ENCODE assay signal across 19 cellular contexts in genomic region chr7:78448915-78449314, GRCh38.
DNase-seq lines count a peak whose midpoint lies in the region; ATAC-seq, FAIRE-seq and TF ChIP-seq lines count a peak whose summit lies in the region.
"Had no signal": no experiment of that assay in that cellular context is flagged by ENCODE, and none has a peak within 500 bp of the region (broad histone marks: within the 10 kb centered on the region; RNA-seq: fewer than 3 reads in every experiment).

No MANE protein-coding gene starts in this region.

- in situ Hi-C loops in K562 (cut with MboI): no loop called here

- no peaks in the 10 kb centered on the region for H3K9me3 ChIP-seq in cardiac muscle cell (ENCODE audit: low read depth)
- H3K9me3 ChIP-seq in left ventricle myocardium inferior (replicated peaks): no peaks in the 10 kb centered on the region
- H3K9me3 ChIP-seq in K562 (replicated peaks; ENCODE audit: control insufficient read depth, insufficient read depth, low read depth, low read length): no peaks in the 10 kb centered on the region
- H3K9me3 ChIP-seq in trophoblast cell (ENCODE audit: insufficient read depth, low read depth, low read length): no peaks in the 10 kb centered on the region
- no peaks in the 10 kb centered on the region for H3K9me3 ChIP-seq in tibial nerve
- H3K9me3 ChIP-seq: A549, Caco-2, HAP-1 had no signal

- no peak for TF ChIP-seq RAD21 in K562 (CRISPR knock-in tag; conservative IDR thresholded peaks at IDR 0.05 in 1 of 2, IDR thresholded peaks at IDR 0.05 in 1 of 2)

- peak overlapping the region; percentile 53 for H3K27ac ChIP-seq in cardiac muscle cell
- no peak overlapping the region for H3K27ac ChIP-seq in left ventricle myocardium inferior (replicated peaks)
- H3K27ac ChIP-seq in K562 (ENCODE audit: extremely low read depth, low read depth, low read length): no peak overlapping the region
- no peak overlapping the region for H3K27ac ChIP-seq in trophoblast cell (ENCODE audit: low read depth, low read length)
- no peak overlapping the region for H3K27ac ChIP-seq in tibial nerve
- H3K27ac ChIP-seq: 22Rv1, A549, C4-2B had no signal

- no peaks in the 10 kb centered on the region for H3K27me3 ChIP-seq in cardiac muscle cell
- H3K27me3 ChIP-seq in left ventricle myocardium inferior (ENCODE audit: low read depth): no peaks in the 10 kb centered on the region
- H3K27me3 ChIP-seq in K562 (ENCODE audit: control insufficient read depth in 2 of 2, insufficient read depth in 2 of 2, low read length in 2 of 2): no peaks in the 10 kb centered on the region
- H3K27me3 ChIP-seq in trophoblast cell (ENCODE audit: insufficient read depth, low read length): no peaks in the 10 kb centered on the region
- no peaks in the 10 kb centered on the region for H3K27me3 ChIP-seq in tibial nerve

- no peak overlapping the region for H2BK12ac ChIP-seq in trophoblast cell (ENCODE audit: low read length)

- no peak overlapping the region for H3K4me3 ChIP-seq in cardiac muscle cell
- no peak overlapping the region for H3K4me3 ChIP-seq in left ventricle myocardium inferior
- H3K4me3 ChIP-seq in K562: no peak overlapping the region
- H3K4me3 ChIP-seq in trophoblast cell (ENCODE audit: low read depth, low read length): no peak overlapping the region
- no peak overlapping the region for H3K4me3 ChIP-seq in tibial nerve
- H3K4me3 ChIP-seq: A549, GM12878, HAP-1 had no signal

- H4K20me1 ChIP-seq in K562 (replicated peaks; ENCODE audit: control insufficient read depth, insufficient read depth, low read length): no peaks in the 10 kb centered on the region

- no peaks in the 10 kb centered on the region for H3K27me3 Mint-ChIP-seq in activated naive CD4-positive, alpha-beta T cell treated with anti-CD3 and anti-CD28 coated beads, Interleukin-2, amount 10 ng/mL, durations not matched to agents 7 days and 5 days
- H3K27me3 Mint-ChIP-seq: CD4-positive, alpha-beta T cell had no signal

- no peak overlapping the region for H2BK5ac ChIP-seq in trophoblast cell (ENCODE audit: low read depth, low read length, poor library complexity)

- POLR2A ChIA-PET in K562 (lab: Yijun Ruan, JAX): no interaction called here

- no TSS peak for BruUV-seq in K562 (replicated peaks; lab: Mats Ljungman, UMichigan)

- no peak overlapping the region for H4K91ac ChIP-seq in trophoblast cell (ENCODE audit: low read depth, low read length)

- H2AFZ ChIP-seq in K562 (ENCODE audit: low read depth, low read length) (no peak overlapping the region), trophoblast cell (ENCODE audit: insufficient read depth, low read length, poor library complexity) (no peak overlapping the region)

- H3K79me2 ChIP-seq in K562 (ENCODE audit: control insufficient read depth, insufficient read depth, low read length) (no peaks in the 10 kb centered on the region), trophoblast cell (ENCODE audit: control insufficient read depth, insufficient read depth, low read length, poor library complexity) (no peaks in the 10 kb centered on the region)

- H3K18ac ChIP-seq in trophoblast cell (ENCODE audit: low read length): no peak overlapping the region

- no peak overlapping the region for H2BK120ac ChIP-seq in trophoblast cell (ENCODE audit: insufficient read depth, low read length, poor library complexity)

- no peak for TF ChIP-seq POLR2A in K562 (conservative IDR thresholded peaks at IDR 0.05)
- no peak for TF ChIP-seq POLR2A in tibial nerve (IDR thresholded peaks at IDR 0.05)

- no peaks in the 10 kb centered on the region for H3K9me1 ChIP-seq in K562 (ENCODE audit: control insufficient read depth, insufficient read depth, low read length)

- 3% methylated on average over 5 of the region's 5 CpGs for WGBS in K562 (ENCODE audit: insufficient coverage, low coverage, missing lambda C conversion rate)
- no CpG with 5 or more reads among the region's 5 CpGs for WGBS in trophoblast cell (ENCODE audit: extremely low coverage, insufficient coverage, insufficient read length)
- 94% methylated on average over 5 of the region's 5 CpGs for WGBS in tibial nerve, 2 donors

- no peaks in the 10 kb centered on the region for H3K9me3 Mint-ChIP-seq in activated naive CD4-positive, alpha-beta T cell treated with anti-CD3 and anti-CD28 coated beads, Interleukin-2, amount 10 ng/mL, durations not matched to agents 7 days and 5 days
- H3K9me3 Mint-ChIP-seq: CD4-positive, alpha-beta T cell had no signal

- CTCF ChIA-PET in K562 (lab: Yijun Ruan, JAX; ENCODE audit: low intra/inter-chr PET ratio): no interaction called here
- CTCF ChIA-PET in activated naive CD4-positive, alpha-beta T cell treated with anti-CD3 and anti-CD28 coated beads, Interleukin-2, amount 10 ng/mL, durations not matched to agents 7 days and 5 days (lab: Charles Lee): no interaction called here

- TF ChIP-seq EP300 in K562 (IDR thresholded peaks at IDR 0.05; ENCODE audit: low read length) (no peak), tibial nerve (IDR thresholded peaks at IDR 0.05) (no peak)

- H3K4me1 Mint-ChIP-seq in activated naive CD4-positive, alpha-beta T cell treated with anti-CD3 and anti-CD28 coated beads, Interleukin-2, amount 10 ng/mL, durations not matched to agents 7 days and 5 days: no peaks in the 10 kb centered on the region

- H3K27ac Mint-ChIP-seq in activated naive CD4-positive, alpha-beta T cell treated with anti-CD3 and anti-CD28 coated beads, Interleukin-2, amount 10 ng/mL, durations not matched to agents 7 days and 5 days: no peak overlapping the region
- H3K27ac Mint-ChIP-seq: CD4-positive, alpha-beta T cell had no signal

- H3K4me1 ChIP-seq in cardiac muscle cell (ENCODE audit: low read depth): peaks cover 38% of the 10 kb centered on the region
- H3K4me1 ChIP-seq in left ventricle myocardium inferior: peaks cover 6% of the 10 kb centered on the region
- H3K4me1 ChIP-seq in K562 (replicated peaks in 1 of 2; ENCODE audit: control insufficient read depth in 2 of 2, insufficient read depth in 2 of 2, low read length in 2 of 2): no peaks in the 10 kb centered on the region
- no peaks in the 10 kb centered on the region for H3K4me1 ChIP-seq in trophoblast cell (ENCODE audit: control insufficient read depth in 1 of 2, insufficient read depth in 2 of 2, low read length in 2 of 2)
- H3K4me1 ChIP-seq in tibial nerve: no peaks in the 10 kb centered on the region
- H3K4me1 ChIP-seq: A549, Caco-2, HAP-1 had no signal

- H3K4me3 Mint-ChIP-seq in activated naive CD4-positive, alpha-beta T cell treated with anti-CD3 and anti-CD28 coated beads, Interleukin-2, amount 10 ng/mL, durations not matched to agents 7 days and 5 days: no peak overlapping the region
- H3K4me3 Mint-ChIP-seq: CD4-positive, alpha-beta T cell had no signal

- H3K9ac ChIP-seq in K562 (ENCODE audit: insufficient read depth in 1 of 2, low read depth in 2 of 2, low read length in 2 of 2): no peak overlapping the region
- no peak overlapping the region for H3K9ac ChIP-seq in trophoblast cell (ENCODE audit: low read length)

- FAIRE-seq in K562 (lab: Jason Lieb, UNC): no peak
- FAIRE-seq: A549, D721Med, GM12878 had no signal

- H3K36me3 Mint-ChIP-seq in activated naive CD4-positive, alpha-beta T cell treated with anti-CD3 and anti-CD28 coated beads, Interleukin-2, amount 10 ng/mL, durations not matched to agents 7 days and 5 days: no peaks in the 10 kb centered on the region

- no peak overlapping the region for H2AK5ac ChIP-seq in trophoblast cell (ENCODE audit: low read length)

- no peak overlapping the region for H3K23ac ChIP-seq in trophoblast cell (ENCODE audit: low read length)

- H3K4ac ChIP-seq in trophoblast cell (ENCODE audit: low read depth, low read length): no peak overlapping the region

- H4K8ac ChIP-seq in trophoblast cell (ENCODE audit: low read depth, low read length): no peak overlapping the region

- no peaks in the 10 kb centered on the region for H3K79me1 ChIP-seq in trophoblast cell (ENCODE audit: low read length)

- intact Hi-C loops in left ventricle myocardium inferior (cut with micrococcal nuclease): no loop called here
- intact Hi-C loops in K562 (cut with micrococcal nuclease): no loop called here

- no peak overlapping the region for H4K12ac ChIP-seq in trophoblast cell (ENCODE audit: low read depth, low read length)

- H3K4me2 ChIP-seq in K562 (ENCODE audit: insufficient read depth, low read length) (no peak overlapping the region), trophoblast cell (ENCODE audit: low read length) (no peak overlapping the region)
- H3K4me2 ChIP-seq: A549 had no signal

- ATAC-seq in K562: no peak
- ATAC-seq: A549, GM12878 had no signal

- no peak for TF ChIP-seq CTCF in cardiac muscle cell (IDR thresholded peaks at IDR 0.05; ENCODE audit: low read depth, low read length)
- no peak for TF ChIP-seq CTCF in left ventricle myocardium inferior (IDR thresholded peaks at IDR 0.05; ENCODE audit: borderline replicate concordance)
- no peak for TF ChIP-seq CTCF in K562 (IDR thresholded peaks at IDR 0.05 in 2 of 3, conservative IDR thresholded peaks at IDR 0.05 in 1 of 3; ENCODE audit: insufficient read depth in 2 of 3, low read depth in 1 of 3, low read length in 3 of 3)
- TF ChIP-seq CTCF in tibial nerve (IDR thresholded peaks at IDR 0.05): no peak

- H3K14ac ChIP-seq in trophoblast cell (ENCODE audit: low read length): no peak overlapping the region

- DNase-seq in DMS53 (lab: John Stamatoyannopoulos, UW): peak; percentile 36
- no peak for DNase-seq in DMS53 treated with DMSO at 0.1 percent for 48 hours (lab: John Stamatoyannopoulos, UW; ENCODE audit: unreplicated experiment)
- peak in 1 of 2 donors; percentile 72 for DNase-seq in cardiac muscle cell (ENCODE audit: low read depth in 1 of 2, low spot score in 1 of 2)
- no peak for DNase-seq in left ventricle myocardium inferior
- no peak for DNase-seq in K562 (ENCODE audit: extremely low read depth in 1 of 4, low spot score in 3 of 4)
- peak; percentile 14 to 42 for DNase-seq in trophoblast cell
- DNase-seq in tibial nerve (ENCODE audit: low spot score in 2 of 2): no peak
- DNase-seq in activated naive CD4-positive, alpha-beta T cell treated with anti-CD3 and anti-CD28 coated beads, Interleukin-2, amount 10 ng/mL, durations not matched to agents 7 days and 5 days: no peak
- DNase-seq: AML-193; Caco-2; CD4-positive, alpha-beta T cell; DND-41; EL had no signal

- no peaks in the 10 kb centered on the region for H3K36me3 ChIP-seq in cardiac muscle cell
- H3K36me3 ChIP-seq in left ventricle myocardium inferior: no peaks in the 10 kb centered on the region
- H3K36me3 ChIP-seq in K562 (ENCODE audit: control insufficient read depth, insufficient read depth, low read length): no peaks in the 10 kb centered on the region
- H3K36me3 ChIP-seq in trophoblast cell (ENCODE audit: control insufficient read depth in 1 of 2, insufficient read depth in 2 of 2, low read length in 2 of 2): no peaks in the 10 kb centered on the region
- H3K36me3 ChIP-seq in tibial nerve: no peaks in the 10 kb centered on the region
- H3K36me3 ChIP-seq: HAP-1 had no signal

TF ChIP-seq in K562, 482 proteins besides CTCF, POLR2A, EP300 and RAD21 (continues in another document):
- 0 out of 2 replicates have a peak, but pooled peaks have one; percentile 10 for TF ChIP-seq CBFA2T3 (IDR thresholded peaks at IDR 0.05)

Comparison
In these comparisons a context has a peak if more than half of its experiments do, and no peak if none do; other contexts are left out.
1. DNase-seq: peak in DMS53 (single experiment) and trophoblast cell (2 of 2); none in DMS53 treated with DMSO at 0.1 percent for 48 hours (single experiment), left ventricle myocardium inferior (single experiment), K562 (0 of 4), tibial nerve (0 of 2) and activated naive CD4-positive, alpha-beta T cell treated with anti-CD3 and anti-CD28 coated beads, Interleukin-2, amount 10 ng/mL, durations not matched to agents 7 days and 5 days (single experiment).